Comparison of ENCODE assay signal across 14 cellular contexts in the genomic region with DNA sequence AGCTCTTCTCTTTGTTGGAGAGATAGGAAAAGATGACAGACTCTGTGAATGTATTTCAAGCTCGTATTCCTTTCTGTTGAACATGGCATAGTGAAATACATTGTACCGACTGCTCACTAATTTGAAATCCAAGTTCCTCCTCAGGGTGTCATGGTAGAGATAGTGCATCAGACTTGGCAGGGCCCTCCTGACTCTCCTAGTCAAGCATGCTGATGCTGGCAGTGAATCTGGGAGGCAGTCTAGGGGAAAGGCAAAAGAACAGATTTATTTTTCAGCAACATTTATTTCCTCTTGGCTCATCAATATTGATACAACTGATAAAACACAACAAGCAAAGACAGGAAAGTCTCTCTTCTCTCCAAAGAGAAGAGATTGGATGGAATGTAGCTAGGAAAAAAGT.
DNase-seq lines count a peak whose midpoint lies in the region; ATAC-seq and TF ChIP-seq lines count a peak whose summit lies in the region.
"Had no signal": no experiment of that assay in that cellular context is flagged by ENCODE, and none has a peak within 500 bp of the region (broad histone marks: within the 10 kb centered on the region; RNA-seq: fewer than 3 reads in every experiment).

No MANE protein-coding gene starts in this region.

- DNase-seq in MG63 (peak; percentile 60), fibroblast of the aortic adventitia (ENCODE audit: low read depth) (peak; percentile 19), prostate gland (ENCODE audit: low spot score) (peak; percentile 67), SIG-M5 (lab: John Stamatoyannopoulos, UW) (no peak), uterus (no peak)
- DNase-seq: C1 segment of cervical spinal cord; Caco-2; CD8-positive, alpha-beta T cell; DMS153; DND-41; H9 had no signal

- H3K36me3 ChIP-seq in MG63 (no peaks in the 10 kb centered on the region), prostate gland (no peaks in the 10 kb centered on the region), uterus (no peaks in the 10 kb centered on the region)

- ATAC-seq in esophagus mucosa, result no peak
- ATAC-seq: CD8-positive, alpha-beta T cell; GM23338; HCT116 had no signal

- H3K4me1 ChIP-seq in prostate gland (replicated peaks) (no peaks in the 10 kb centered on the region), uterus (no peaks in the 10 kb centered on the region)
- H3K4me1 ChIP-seq: Caco-2 had no signal

- H3K4me3 ChIP-seq in MG63, result no peak overlapping the region
- H3K4me3 ChIP-seq in fibroblast of the aortic adventitia (ENCODE audit: low read depth, low read length), result no peak overlapping the region
- no peak overlapping the region for H3K4me3 ChIP-seq in prostate gland
- no peak overlapping the region for H3K4me3 ChIP-seq in uterus
- H3K4me3 ChIP-seq: GM23338 had no signal

- TF ChIP-seq CTCF in fibroblast of the aortic adventitia (IDR thresholded peaks at IDR 0.05; ENCODE audit: insufficient read depth, low read length) (no peak), prostate gland (IDR thresholded peaks at IDR 0.05) (no peak), uterus (IDR thresholded peaks at IDR 0.05) (no peak)

- H3K27me3 ChIP-seq in MG63 (no peaks in the 10 kb centered on the region), prostate gland (replicated peaks; ENCODE audit: insufficient read depth) (no peaks in the 10 kb centered on the region), uterus (no peaks in the 10 kb centered on the region)

- intact Hi-C loops in prostate gland (cut with DNase I), result no loop called here
- intact Hi-C loops in uterus (cut with DNase I; ENCODE audit: low total_unique reads), result no loop called here

- no peak for TF ChIP-seq POLR2A in prostate gland (IDR thresholded peaks at IDR 0.05)
- no peak for TF ChIP-seq POLR2A in uterus (IDR thresholded peaks at IDR 0.05)

- H3K9me3 ChIP-seq in MG63 (peaks cover 7% of the 10 kb centered on the region; the same call in 1 of the 2 replicates), prostate gland (no peaks in the 10 kb centered on the region), uterus (no peaks in the 10 kb centered on the region)
- H3K9me3 ChIP-seq: Caco-2 had no signal

- WGBS in prostate gland, result 5% methylated on average over 2 of the region's 2 CpGs

- H3K27ac ChIP-seq in prostate gland (no peak overlapping the region), uterus (no peak overlapping the region)

Comparison
In these comparisons a context has a peak if more than half of its experiments do, and no peak if none do; other contexts are left out.
1. DNase-seq: peak in MG63 (single experiment), fibroblast of the aortic adventitia (single experiment) and prostate gland (single experiment); none in SIG-M5 (single experiment) and uterus (0 of 2).